38 cellular contexts compared by ENCODE assay signal in the genomic region with DNA sequence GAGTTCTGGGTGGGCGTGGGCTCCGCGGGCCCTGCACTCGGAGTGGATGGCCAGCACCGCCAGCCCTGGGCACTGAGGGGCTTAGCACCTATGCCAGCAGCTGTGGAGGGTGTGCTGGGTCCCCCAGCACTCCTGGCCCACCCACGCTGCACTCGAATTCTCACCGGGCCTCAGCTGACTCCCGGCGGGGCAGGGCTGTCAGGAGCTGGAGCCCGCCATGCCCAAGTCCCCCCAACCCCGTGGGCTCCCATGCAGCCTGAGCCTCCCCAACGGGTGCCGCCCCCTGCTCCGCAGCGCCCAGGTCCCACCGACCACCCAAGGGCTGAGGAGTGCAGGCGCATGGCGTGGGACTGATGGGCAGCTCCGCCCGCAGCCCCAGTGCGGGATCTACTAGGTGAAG.
"Had no signal": no experiment of that assay in that cellular context is flagged by ENCODE, and none has a peak within 500 bp of the region (broad histone marks: within the 10 kb centered on the region; RNA-seq: fewer than 3 reads in every experiment).

No MANE protein-coding gene starts in this region.

- H3K36me3 ChIP-seq: cardiac muscle cell had no signal

- DNase-seq: activated B cell treated with CpG ODN at 0.5 μM for 24 hours; activated CD4-positive, alpha-beta memory T cell treated with anti-CD3 and anti-CD28 coated beads for 36 hours; activated CD4-positive, alpha-beta T cell treated with anti-CD3 and anti-CD28 coated beads for 4 hours; activated CD4-positive, alpha-beta T cell treated with anti-CD3 and anti-CD28 coated beads, Interleukin-2, amount 10 ng/mL, durations not matched to agents 24 days and 14 days; activated CD4-positive, alpha-beta T cell treated with anti-CD3 and anti-CD28 coated beads, Interleukin-2, amount 50 U/mL, for 1 hour; activated CD4-positive, alpha-beta T cell treated with anti-CD3 and anti-CD28 coated beads, Interleukin-2, amount 50 U/mL, for 4 hours; activated CD4-positive, CD25-positive, alpha-beta regulatory T cell treated with anti-CD3 and anti-CD28 coated beads, Interleukin-2, amount 50 U/mL, for 72 hours; activated CD8-positive, alpha-beta memory T cell treated with anti-CD3 and anti-CD28 coated beads, Interleukin-2, amount 50 U/mL, for 4 hours; activated CD8-positive, alpha-beta T cell treated with anti-CD3 and anti-CD28 coated beads for 36 hours; activated effector memory CD4-positive, alpha-beta T cell treated with anti-CD3 and anti-CD28 coated beads, Interleukin-2, amount 50 U/mL, for 16 hours; activated naive CD4-positive, alpha-beta T cell treated with anti-CD3 and anti-CD28 coated beads, Interleukin-2, amount 10 ng/mL, durations not matched to agents 7 days and 5 days; activated naive CD4-positive, alpha-beta T cell treated with Interleukin-2 at 50 U/mL for 16 hours; activated naive CD8-positive, alpha-beta T cell treated with anti-CD3 and anti-CD28 coated beads, Interleukin-2, amount 10 ng/mL, durations not matched to agents 7 days and 5 days; activated naive CD8-positive, alpha-beta T cell treated with anti-CD3 and anti-CD28 coated beads, Interleukin-2, amount 50 U/mL, for 24 hours; activated T-cell treated with anti-CD3 and anti-CD28 coated beads for 4 hours; activated T-cell treated with anti-CD3 and anti-CD28 coated beads, Interleukin-2, amount 50 U/mL, for 1 hour; activated T-cell treated with anti-CD3 and anti-CD28 coated beads, Interleukin-2, amount 50 U/mL, for 4 hours; activated T-cell treated with anti-CD3 and anti-CD28 coated beads, Interleukin-2, amount 50 U/mL, for 72 hours; amygdala; anterior cingulate cortex; caudate nucleus; cerebellar nuclear complex; T-helper 1 cell; T-helper 2 cell; T-helper 9 cell had no signal

- H3K9me3 Mint-ChIP-seq: activated CD4-positive, alpha-beta memory T cell treated with anti-CD3 and anti-CD28 coated beads for 36 hours; activated CD4-positive, alpha-beta T cell treated with anti-CD3 and anti-CD28 coated beads, Interleukin-2, amount 10 ng/mL, durations not matched to agents 24 days and 14 days; activated naive CD8-positive, alpha-beta T cell treated with anti-CD3 and anti-CD28 coated beads, Interleukin-2, amount 10 ng/mL, durations not matched to agents 7 days and 5 days; activated T-cell treated with anti-CD3 and anti-CD28 coated beads, Interleukin-2, amount 50 U/mL, for 72 hours; central memory CD8-positive, alpha-beta T cell had no signal

- H3K27ac ChIP-seq: ascending aorta, cardiac muscle cell, VCaP had no signal

- H3K4me3 Mint-ChIP-seq: activated B cell treated with CpG ODN at 0.5 μM for 24 hours; activated CD4-positive, alpha-beta memory T cell treated with anti-CD3 and anti-CD28 coated beads for 36 hours; activated CD4-positive, alpha-beta T cell treated with anti-CD3 and anti-CD28 coated beads, Interleukin-2, amount 10 ng/mL, durations not matched to agents 24 days and 14 days; activated CD8-positive, alpha-beta T cell treated with anti-CD3 and anti-CD28 coated beads for 36 hours; activated naive CD4-positive, alpha-beta T cell treated with anti-CD3 and anti-CD28 coated beads, Interleukin-2, amount 10 ng/mL, durations not matched to agents 7 days and 5 days; activated naive CD4-positive, alpha-beta T cell treated with anti-CD3 and anti-CD28 coated beads, Interleukin-2, amount 50 U/mL, for 24 hours; activated naive CD8-positive, alpha-beta T cell; activated naive CD8-positive, alpha-beta T cell treated with anti-CD3 and anti-CD28 coated beads, Interleukin-2, amount 10 ng/mL, durations not matched to agents 7 days and 5 days; activated naive CD8-positive, alpha-beta T cell treated with anti-CD3 and anti-CD28 coated beads, Interleukin-2, amount 50 U/mL, for 24 hours; activated T-cell treated with anti-CD3 and anti-CD28 coated beads, Interleukin-2, amount 50 U/mL, for 4 hours; activated T-cell treated with anti-CD3 and anti-CD28 coated beads, Interleukin-2, amount 50 U/mL, for 72 hours; activated T-helper 1 cell treated with anti-CD3 and anti-CD28 coated beads, Interleukin-12 subunit alpha, Interleukin-12 subunit beta, Interleukin-2, Interleukin-4 antibody, amounts not matched to agents 30 ng/mL and 10 ng/mL and 1 ng/mL, durations not matched to agents 14 hours and 24 hours and 36 hours; activated T-helper 17 cell treated with anti-CD3 and anti-CD28 coated beads, Interleukin-2, amount 50 U/mL, for 72 hours; brain; central memory CD8-positive, alpha-beta T cell; T-helper 1 cell treated with Interleukin-12 subunit alpha and Interleukin-12 subunit beta and Interleukin-4 antibody, amounts not matched to agents 30 μg/mL and 1 μg/mL, for 36 hours; T-helper 2 cell treated with Interferon-gamma antibody and Interleukin-4, amounts not matched to agents 5 μg/mL and 100 μg/mL, for 36 hours had no signal

- H3K4me1 ChIP-seq: ascending aorta had no signal

- H3K4me1 Mint-ChIP-seq: activated B cell treated with CpG ODN at 0.5 μM for 24 hours; activated naive CD4-positive, alpha-beta T cell treated with anti-CD3 and anti-CD28 coated beads, Interleukin-2, amount 10 ng/mL, durations not matched to agents 7 days and 5 days; activated naive CD8-positive, alpha-beta T cell treated with anti-CD3 and anti-CD28 coated beads, Interleukin-2, amount 10 ng/mL, durations not matched to agents 7 days and 5 days; activated naive CD8-positive, alpha-beta T cell treated with anti-CD3 and anti-CD28 coated beads, Interleukin-2, amount 50 U/mL, for 24 hours; brain; central memory CD8-positive, alpha-beta T cell had no signal

- ATAC-seq: activated CD8-positive, alpha-beta T cell treated with anti-CD3 and anti-CD28 coated beads for 36 hours; activated naive CD8-positive, alpha-beta T cell treated with anti-CD3 and anti-CD28 coated beads, Interleukin-2, amount 50 U/mL, for 24 hours; activated T-cell treated with anti-CD3 and anti-CD28 coated beads, Interleukin-2, amount 50 U/mL, for 4 hours; activated T-cell treated with anti-CD3 and anti-CD28 coated beads, Interleukin-2, amount 50 U/mL, for 72 hours; activated T-helper 17 cell treated with anti-CD3 and anti-CD28 coated beads, Interleukin-2, amount 50 U/mL, for 72 hours had no signal

- H3K4me3 ChIP-seq: ascending aorta, cardiac muscle cell had no signal

- H3K27me3 Mint-ChIP-seq: activated B cell treated with CpG ODN at 0.5 μM for 24 hours; activated CD4-positive, alpha-beta memory T cell treated with anti-CD3 and anti-CD28 coated beads for 36 hours; activated CD4-positive, alpha-beta T cell treated with anti-CD3 and anti-CD28 coated beads, Interleukin-2, amount 10 ng/mL, durations not matched to agents 24 days and 14 days; activated CD8-positive, alpha-beta T cell treated with anti-CD3 and anti-CD28 coated beads for 36 hours; activated naive CD4-positive, alpha-beta T cell treated with anti-CD3 and anti-CD28 coated beads, Interleukin-2, amount 10 ng/mL, durations not matched to agents 7 days and 5 days; activated naive CD4-positive, alpha-beta T cell treated with anti-CD3 and anti-CD28 coated beads, Interleukin-2, amount 50 U/mL, for 24 hours; activated naive CD8-positive, alpha-beta T cell; activated naive CD8-positive, alpha-beta T cell treated with anti-CD3 and anti-CD28 coated beads, Interleukin-2, amount 10 ng/mL, durations not matched to agents 7 days and 5 days; activated naive CD8-positive, alpha-beta T cell treated with anti-CD3 and anti-CD28 coated beads, Interleukin-2, amount 50 U/mL, for 24 hours; activated T-helper 17 cell treated with anti-CD3 and anti-CD28 coated beads, Interleukin-2, amount 50 U/mL, for 72 hours; brain; central memory CD8-positive, alpha-beta T cell had no signal

- FAIRE-seq: bronchial epithelial cell, TTC549 had no signal

- H3K27ac Mint-ChIP-seq: activated B cell treated with CpG ODN at 0.5 μM for 24 hours; activated CD4-positive, alpha-beta memory T cell treated with anti-CD3 and anti-CD28 coated beads for 36 hours; activated CD4-positive, alpha-beta T cell treated with anti-CD3 and anti-CD28 coated beads, Interleukin-2, amount 10 ng/mL, durations not matched to agents 24 days and 14 days; activated CD8-positive, alpha-beta T cell treated with anti-CD3 and anti-CD28 coated beads for 36 hours; activated naive CD4-positive, alpha-beta T cell treated with anti-CD3 and anti-CD28 coated beads, Interleukin-2, amount 10 ng/mL, durations not matched to agents 7 days and 5 days; activated naive CD4-positive, alpha-beta T cell treated with anti-CD3 and anti-CD28 coated beads, Interleukin-2, amount 50 U/mL, for 24 hours; activated naive CD8-positive, alpha-beta T cell; activated naive CD8-positive, alpha-beta T cell treated with anti-CD3 and anti-CD28 coated beads, Interleukin-2, amount 10 ng/mL, durations not matched to agents 7 days and 5 days; activated naive CD8-positive, alpha-beta T cell treated with anti-CD3 and anti-CD28 coated beads, Interleukin-2, amount 50 U/mL, for 24 hours; activated T-cell treated with anti-CD3 and anti-CD28 coated beads, Interleukin-2, amount 50 U/mL, for 72 hours; activated T-helper 1 cell treated with anti-CD3 and anti-CD28 coated beads, Interleukin-12 subunit alpha, Interleukin-12 subunit beta, Interleukin-2, Interleukin-4 antibody, amounts not matched to agents 30 ng/mL and 10 ng/mL and 1 ng/mL, durations not matched to agents 14 hours and 24 hours and 36 hours; activated T-helper 17 cell treated with anti-CD3 and anti-CD28 coated beads, Interleukin-2, amount 50 U/mL, for 72 hours; brain; T-helper 1 cell treated with Interleukin-12 subunit alpha and Interleukin-12 subunit beta and Interleukin-4 antibody, amounts not matched to agents 30 μg/mL and 1 μg/mL, for 36 hours; T-helper 2 cell treated with Interferon-gamma antibody and Interleukin-4, amounts not matched to agents 5 μg/mL and 100 μg/mL, for 36 hours had no signal

- H3K9me3 ChIP-seq: ascending aorta had no signal

- H3K27me3 ChIP-seq: ascending aorta, cardiac muscle cell had no signal
